ENCODE assay signal across 17 cellular contexts in the genomic region with DNA sequence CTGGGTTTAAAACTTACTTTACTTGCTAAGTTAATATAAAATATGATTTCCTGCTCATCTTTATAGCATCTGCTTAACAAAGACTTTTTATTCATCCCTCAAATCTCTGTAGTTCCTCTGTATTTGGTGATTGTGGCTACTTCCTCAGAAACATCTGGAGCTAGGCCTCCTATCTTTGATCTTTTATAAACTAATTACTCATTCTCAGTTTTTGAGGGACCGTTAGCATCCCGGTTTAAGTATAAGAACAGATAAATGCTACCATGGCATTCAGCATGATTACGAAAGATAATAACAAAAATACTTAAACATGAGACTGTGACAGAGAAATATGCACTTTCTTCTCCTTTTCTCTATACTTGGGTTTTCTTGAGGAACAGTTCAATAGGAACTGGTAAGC.
DNase-seq lines count a peak whose midpoint lies in the region; ATAC-seq, FAIRE-seq and TF ChIP-seq lines count a peak whose summit lies in the region.
"Had no signal": no experiment of that assay in that cellular context is flagged by ENCODE, and none has a peak within 500 bp of the region (broad histone marks: within the 10 kb centered on the region; RNA-seq: fewer than 3 reads in every experiment).

No MANE protein-coding gene starts in this region.

- H3K9me3 ChIP-seq in HUES64 (ENCODE audit: insufficient read depth, low read depth, low read length), result no peaks in the 10 kb centered on the region
- H3K9me3 ChIP-seq in H1 (ENCODE audit: insufficient read depth in 2 of 2, low read depth in 1 of 2, low read length in 1 of 2), result no peaks in the 10 kb centered on the region
- no peaks in the 10 kb centered on the region for H3K9me3 ChIP-seq in smooth muscle cell (replicated peaks; ENCODE audit: low read depth)
- H3K9me3 ChIP-seq in MG63, result no peaks in the 10 kb centered on the region
- H3K9me3 ChIP-seq: SJCRH30 had no signal

- no peak overlapping the region for H3K4ac ChIP-seq in H1 (replicated peaks; ENCODE audit: insufficient read length, low read depth, low read length)

- H3K23me2 ChIP-seq in H1 (ENCODE audit: low read depth, low read length), result no peaks in the 10 kb centered on the region

- H2BK120ac ChIP-seq in H1 (replicated peaks; ENCODE audit: low read depth, low read length), result no peak overlapping the region

- H2AK5ac ChIP-seq in H1 (ENCODE audit: low read depth, low read length), result no peak overlapping the region

- H2BK15ac ChIP-seq in H1 (ENCODE audit: low read length), result no peak overlapping the region

- peak overlapping the region; percentile 81 for H4K5ac ChIP-seq in H1 (ENCODE audit: insufficient read length, low read depth, low read length)

- WGBS in HUES64, result 95% methylated on average over 3 of the region's 3 CpGs
- WGBS in H1 (ENCODE audit: extremely low coverage in 1 of 2, insufficient coverage in 1 of 2, insufficient read length in 1 of 2, insufficient replicate concordance in 2 of 2, low coverage in 1 of 2, low lambda C conversion rate in 2 of 2, missing lambda C conversion rate in 1 of 2), 2 experiments, result 81% methylated on average over 3 of the region's 3 CpGs; no CpG with 5 or more reads in 1 of the 2 experiments
- WGBS in smooth muscle cell (ENCODE audit: low lambda C conversion rate), result 26% methylated on average over 3 of the region's 3 CpGs

- H3K23ac ChIP-seq in H1 (ENCODE audit: insufficient read length), result no peak overlapping the region

- no peak overlapping the region for H2BK12ac ChIP-seq in H1 (ENCODE audit: low read depth, low read length)

- no peak overlapping the region for H2BK5ac ChIP-seq in H1 (ENCODE audit: low read depth, low read length)

- peak; percentile 12 for DNase-seq in EL
- DNase-seq in H1 (ENCODE audit: low read depth in 1 of 2, low spot score in 2 of 2), result no peak
- DNase-seq in smooth muscle cell (lab: John Stamatoyannopoulos, UW; ENCODE audit: unreplicated experiment), result no peak
- no peak for DNase-seq in MG63
- DNase-seq: DMS 273 treated with DMSO at 0.1 percent for 48 hours, KG1, NCI-H1436, NCI-H2029 treated with DMSO at 0.1 percent for 48 hours, NCI-H82, PC-3, SJCRH30 had no signal

- peaks cover 5% of the 10 kb centered on the region; the same call in 1 of the 2 replicates for H3K36me3 ChIP-seq in HUES64 (ENCODE audit: insufficient read depth, low read length)
- H3K36me3 ChIP-seq in H1 (ENCODE audit: control insufficient read depth in 2 of 4, insufficient read depth in 4 of 4, low read length in 3 of 4), result no peaks in the 10 kb centered on the region
- no peaks in the 10 kb centered on the region for H3K36me3 ChIP-seq in smooth muscle cell (ENCODE audit: low read depth)
- no peaks in the 10 kb centered on the region for H3K36me3 ChIP-seq in MG63
- H3K36me3 ChIP-seq: SJCRH30 had no signal

- peaks cover 4% of the 10 kb centered on the region for H3F3A ChIP-seq in smooth muscle cell (ENCODE audit: low read depth)

- H3K27me3 ChIP-seq in HUES64 (ENCODE audit: insufficient read depth, low read length), result no peaks in the 10 kb centered on the region
- no peaks in the 10 kb centered on the region for H3K27me3 ChIP-seq in H1 (replicated peaks in 1 of 4; ENCODE audit: control insufficient read depth in 3 of 4, extremely low read depth in 1 of 4, insufficient read depth in 3 of 4, low read length in 3 of 4)
- H3K27me3 ChIP-seq in smooth muscle cell (ENCODE audit: low read depth), result no peaks in the 10 kb centered on the region
- H3K27me3 ChIP-seq in MG63, result no peaks in the 10 kb centered on the region
- H3K27me3 ChIP-seq: SJCRH30 had no signal

- no peak for TF ChIP-seq EP300 in H1 (IDR thresholded peaks at IDR 0.05; ENCODE audit: borderline replicate concordance in 1 of 2, low read depth in 2 of 2, low read length in 2 of 2)

- H3K4me3 ChIP-seq in HUES64 (ENCODE audit: low read length) (no peak overlapping the region), H1 (ENCODE audit: extremely low read depth in 1 of 4, insufficient read depth in 2 of 4, low read depth in 3 of 4, low read length in 4 of 4) (no peak overlapping the region), smooth muscle cell (no peak overlapping the region), MG63 (no peak overlapping the region)
- H3K4me3 ChIP-seq: SJCRH30 had no signal

- H2BK20ac ChIP-seq in H1 (ENCODE audit: low read length), result no peak overlapping the region

- no peak overlapping the region for H2AFZ ChIP-seq in H1 (ENCODE audit: low read length)
- no peak overlapping the region for H2AFZ ChIP-seq in smooth muscle cell (ENCODE audit: low read depth)

- H3K14ac ChIP-seq in H1 (ENCODE audit: insufficient read length), result no peak overlapping the region

- no peak for TF ChIP-seq POLR2A in H1 (IDR thresholded peaks at IDR 0.05; ENCODE audit: control extremely low read depth in 1 of 2, low read depth in 2 of 2, low read length in 2 of 2)

- no peaks in the 10 kb centered on the region for H3K79me1 ChIP-seq in H1 (ENCODE audit: low read depth, low read length)

- CTCF ChIA-PET in H1 (lab: Charles Lee; ENCODE audit: partially characterized antibody), result interaction anchor here (0.9 to 2.6 kb wide), 3 partner anchors 10 to 220 kb away, joined by 5 to 6 read pairs (median 6); no protein-coding TSS in a partner anchor

- no peak overlapping the region for H3K56ac ChIP-seq in H1 (replicated peaks; ENCODE audit: insufficient read length, low read depth, low read length)

- no peak overlapping the region for H4K8ac ChIP-seq in H1 (ENCODE audit: extremely low read depth, insufficient read depth, low read length)

- H3K4me1 ChIP-seq in HUES64 (ENCODE audit: insufficient read depth, low read length), result peaks cover 49% of the 10 kb centered on the region
- H3K4me1 ChIP-seq in H1 (replicated peaks in 1 of 4; ENCODE audit: control insufficient read depth in 3 of 4, insufficient read depth in 4 of 4, low read length in 3 of 4), result peaks cover 4 to 22% (median 13%) of the 10 kb centered on the region in 4 experiments; a peak in 6 of 7 replicates
- H3K4me1 ChIP-seq in smooth muscle cell (ENCODE audit: low read depth), result peaks cover 36% of the 10 kb centered on the region
- H3K4me1 ChIP-seq: SJCRH30 had no signal

- H3K9ac ChIP-seq in HUES64 (ENCODE audit: low read depth, low read length) (no peak overlapping the region), H1 (replicated peaks in 1 of 4; ENCODE audit: extremely low read depth in 1 of 4, low read depth in 3 of 4, low read length in 3 of 4) (no peak overlapping the region), smooth muscle cell (ENCODE audit: low read depth) (no peak overlapping the region)

- TF ChIP-seq CTCF in H1 (IDR thresholded peaks at IDR 0.05; ENCODE audit: control extremely low read depth in 1 of 3, insufficient read depth in 1 of 3, low read depth in 1 of 3, low read length in 3 of 3) (no peak), smooth muscle cell (IDR thresholded peaks at IDR 0.05; ENCODE audit: borderline replicate concordance, insufficient read depth, poor library complexity, severe bottlenecking) (no peak)

- H3K4me2 ChIP-seq in H1 (ENCODE audit: insufficient read depth in 1 of 2, low read depth in 2 of 2, low read length in 2 of 2) (no peak overlapping the region), smooth muscle cell (peak overlapping the region; percentile 35)

- peak overlapping the region; percentile 98; the same call in 1 of the 2 replicates for H3K27ac ChIP-seq in HUES64 (ENCODE audit: low read depth, low read length)
- no peak overlapping the region for H3K27ac ChIP-seq in H1 (ENCODE audit: low read depth, low read length)
- no peak overlapping the region for H3K27ac ChIP-seq in smooth muscle cell (ENCODE audit: low read depth)
- H3K27ac ChIP-seq: SJCRH30 had no signal

- H3K18ac ChIP-seq in H1 (ENCODE audit: extremely low read depth, low read length), result no peak overlapping the region

- H3K79me2 ChIP-seq in H1 (ENCODE audit: control insufficient read depth in 1 of 2, insufficient read depth in 2 of 2, low read length in 2 of 2) (no peaks in the 10 kb centered on the region), smooth muscle cell (ENCODE audit: low read depth) (no peaks in the 10 kb centered on the region)

- ATAC-seq in GM19324 (IDR thresholded peaks at IDR 0.05; ENCODE audit: low FRiP score, unreplicated experiment) (no peak), GM18907 (IDR thresholded peaks at IDR 0.05; ENCODE audit: unreplicated experiment) (no peak), GM19023 (IDR thresholded peaks at IDR 0.05; ENCODE audit: unreplicated experiment) (no peak)
- ATAC-seq: PC-3 had no signal

- H4K91ac ChIP-seq in H1 (replicated peaks; ENCODE audit: insufficient read length, low read length), result no peak overlapping the region

- POLR2A ChIA-PET in H1 (lab: Charles Lee; ENCODE audit: partially characterized antibody), result interaction anchor here (1.4 kb wide), 1 partner anchor 51 kb away, joined by 3 read pairs; no protein-coding TSS in a partner anchor

- no peak for TF ChIP-seq RAD21 in H1 (IDR thresholded peaks at IDR 0.05 in 1 of 2, conservative IDR thresholded peaks at IDR 0.05 in 1 of 2; ENCODE audit: low read depth in 2 of 2, low read length in 2 of 2)

- no peak for FAIRE-seq in H1 (lab: Jason Lieb, UNC)
- FAIRE-seq: A204.1, GM19239 had no signal

- H4K20me1 ChIP-seq in H1 (replicated peaks in 1 of 2; ENCODE audit: control insufficient read depth in 1 of 2, insufficient read depth in 2 of 2, low read length in 2 of 2), result no peaks in the 10 kb centered on the region
- no peaks in the 10 kb centered on the region for H4K20me1 ChIP-seq in smooth muscle cell (ENCODE audit: low read depth)

TF ChIP-seq in H1, 55 proteins besides CTCF, POLR2A, EP300 and RAD21 (continues in another document):
- no peak for TF ChIP-seq JUN (IDR thresholded peaks at IDR 0.05; ENCODE audit: low read depth, low read length)
- TF ChIP-seq SIN3A (conservative IDR thresholded peaks at IDR 0.05 in 1 of 2, IDR thresholded peaks at IDR 0.05 in 1 of 2; ENCODE audit: low read depth in 1 of 2, low read length in 2 of 2), result no peak
- no peak for TF ChIP-seq GABPA (IDR thresholded peaks at IDR 0.05; ENCODE audit: borderline replicate concordance, insufficient read depth, low read length)
- no peak for TF ChIP-seq SRF (IDR thresholded peaks at IDR 0.05; ENCODE audit: low read depth, low read length)
- TF ChIP-seq RBBP5 (IDR thresholded peaks at IDR 0.05; ENCODE audit: borderline replicate concordance, low read depth, low read length), result no peak
- TF ChIP-seq BACH1 (IDR thresholded peaks at IDR 0.05; ENCODE audit: low read length), result no peak
- no peak for TF ChIP-seq RFX5 (IDR thresholded peaks at IDR 0.05; ENCODE audit: borderline replicate concordance, low read depth, low read length)
- TF ChIP-seq CBX8 (IDR thresholded peaks at IDR 0.05; ENCODE audit: borderline replicate concordance, low read depth, low read length), result no peak
- no peak for TF ChIP-seq SP4 (IDR thresholded peaks at IDR 0.05; ENCODE audit: low read length)
